Comparison of ENCODE assay signal across 27 cellular contexts in genomic region chr7:261341-262250, GRCh38. TPM values are rescaled to one million over a fixed set of nuclear protein-coding genes. Genes with fewer than 3 reads are reported as not detected.
DNase-seq lines count a peak whose midpoint lies in the region; ATAC-seq and TF ChIP-seq lines count a peak whose summit lies in the region.
"Had no signal": no experiment of that assay in that cellular context is flagged by ENCODE, and none has a peak within 500 bp of the region (broad histone marks: within the 10 kb centered on the region; RNA-seq: fewer than 3 reads in every experiment).

No MANE protein-coding gene starts in this region.

- no peak overlapping the region for H3K27ac ChIP-seq in RWPE2 (ENCODE audit: poor library complexity, severe bottlenecking)
- H3K27ac ChIP-seq: foreskin keratinocyte, SJSA1, suprapubic skin, vagina had no signal

- H3K36me3 ChIP-seq in RWPE2 (ENCODE audit: low read depth): peaks cover 20% of the 10 kb centered on the region
- H3K36me3 ChIP-seq: SJSA1 had no signal

- CTCF ChIA-PET in activated CD4-positive, alpha-beta T cell treated with anti-CD3 and anti-CD28 coated beads, Interleukin-2, amount 10 ng/mL, durations not matched to agents 7 days and 5 days (lab: Charles Lee): interaction anchor here (1.1 to 2.7 kb wide), 5 partner anchors 11 to 571 kb away, joined by 3 to 23 read pairs (median 4); no protein-coding TSS in a partner anchor

- H3K4me3 Mint-ChIP-seq in activated CD4-positive, alpha-beta T cell treated with anti-CD3 and anti-CD28 coated beads, Interleukin-2, amount 10 ng/mL, durations not matched to agents 7 days and 5 days: no peak overlapping the region
- H3K4me3 Mint-ChIP-seq in progenitor cell of endocrine pancreas (ENCODE audit: low read depth) (no peak overlapping the region), immature natural killer cell (no peak overlapping the region)

- POLR2A ChIA-PET in activated CD4-positive, alpha-beta T cell treated with anti-CD3 and anti-CD28 coated beads, Interleukin-2, amount 10 ng/mL, durations not matched to agents 7 days and 5 days (lab: Charles Lee): no interaction called here

- H3K9me3 ChIP-seq in RWPE2 (ENCODE audit: severe bottlenecking) (peaks cover 13% of the 10 kb centered on the region), iPS-18c (ENCODE audit: control insufficient read depth, insufficient read depth, low read length) (peaks cover 44% of the 10 kb centered on the region)
- H3K9me3 ChIP-seq: vagina had no signal

- H3K4me1 ChIP-seq in RWPE2 (ENCODE audit: insufficient read depth, poor library complexity, severe bottlenecking): peaks cover 6% of the 10 kb centered on the region
- H3K4me1 ChIP-seq: foreskin keratinocyte, SJSA1, vagina had no signal

- peaks cover 6% of the 10 kb centered on the region for H3K36me3 Mint-ChIP-seq in activated CD4-positive, alpha-beta T cell treated with anti-CD3 and anti-CD28 coated beads, Interleukin-2, amount 10 ng/mL, durations not matched to agents 7 days and 5 days (ENCODE audit: low read depth)
- H3K36me3 Mint-ChIP-seq in progenitor cell of endocrine pancreas (ENCODE audit: insufficient read depth) (peaks cover 31% of the 10 kb centered on the region), immature natural killer cell (no peaks in the 10 kb centered on the region)

- no peak for DNase-seq in activated CD4-positive, alpha-beta T cell treated with anti-CD3 and anti-CD28 coated beads, Interleukin-2, amount 10 ng/mL, durations not matched to agents 7 days and 5 days
- no peak for DNase-seq in activated CD4-positive, alpha-beta T cell treated with anti-CD3 and anti-CD28 coated beads, Interleukin-2, amount 50 U/mL, for 1 hour
- peak; percentile 61 for DNase-seq in RWPE2 (ENCODE audit: low spot score)
- DNase-seq in progenitor cell of endocrine pancreas (ENCODE audit: low spot score, unreplicated experiment): no peak
- DNase-seq in NAMALWA (ENCODE audit: low spot score): no peak
- no peak for DNase-seq in immature natural killer cell
- DNase-seq: activated CD8-positive, alpha-beta memory T cell treated with anti-CD3 and anti-CD28 coated beads, Interleukin-2, amount 50 U/mL, for 48 hours; activated gamma-delta T cell; central memory CD4-positive, alpha-beta T cell; COR-L47; erythroblast; foreskin keratinocyte; hippocampal formation; NCI-H187; PC-3; stimulated activated CD4-positive, alpha-beta T cell treated with anti-CD3 and anti-CD28 coated beads, Interleukin-12 subunit alpha, Interleukin-12 subunit beta, amount 100 ng/mL, for 4 hours had no signal

- TF ChIP-seq CTCF in RWPE2 (IDR thresholded peaks at IDR 0.05; ENCODE audit: poor library complexity, severe bottlenecking) (no peak), progenitor cell of endocrine pancreas (IDR thresholded peaks at IDR 0.05; ENCODE audit: unreplicated experiment) (no peak)

- H3K4me1 Mint-ChIP-seq in activated CD4-positive, alpha-beta T cell treated with anti-CD3 and anti-CD28 coated beads, Interleukin-2, amount 10 ng/mL, durations not matched to agents 7 days and 5 days: no peaks in the 10 kb centered on the region
- no peaks in the 10 kb centered on the region for H3K4me1 Mint-ChIP-seq in progenitor cell of endocrine pancreas (ENCODE audit: low read depth)
- peaks cover 0 to 8% of the 10 kb centered on the region in 2 donors for H3K4me1 Mint-ChIP-seq in immature natural killer cell

- no peak for ATAC-seq in RWPE2 (ENCODE audit: low read depth)
- ATAC-seq in GM21786 (IDR thresholded peaks at IDR 0.05; ENCODE audit: unreplicated experiment): no peak
- ATAC-seq: foreskin keratinocyte, K562, PC-3 had no signal

- no peaks in the 10 kb centered on the region for H3K27me3 Mint-ChIP-seq in activated CD4-positive, alpha-beta T cell treated with anti-CD3 and anti-CD28 coated beads, Interleukin-2, amount 10 ng/mL, durations not matched to agents 7 days and 5 days
- H3K27me3 Mint-ChIP-seq in progenitor cell of endocrine pancreas (no peaks in the 10 kb centered on the region), immature natural killer cell (ENCODE audit: low read depth in 3 of 3) (peaks cover 3 to 8% (median 5%) of the 10 kb centered on the region in 3 donors)

- H3K27ac Mint-ChIP-seq in activated CD4-positive, alpha-beta T cell treated with anti-CD3 and anti-CD28 coated beads, Interleukin-2, amount 10 ng/mL, durations not matched to agents 7 days and 5 days: peak overlapping the region; percentile 9
- H3K27ac Mint-ChIP-seq in progenitor cell of endocrine pancreas (peak overlapping the region; percentile 92), immature natural killer cell (no peak overlapping the region)

- H3K4me3 ChIP-seq in RWPE2 (ENCODE audit: severe bottlenecking): no peak overlapping the region
- H3K4me3 ChIP-seq in iPS-18c (ENCODE audit: insufficient read depth, low read depth, low read length): peak overlapping the region; percentile 2; the same call in 1 of the 2 replicates
- H3K4me3 ChIP-seq: K562, SJSA1, suprapubic skin, vagina had no signal

- peaks cover 5% of the 10 kb centered on the region for H3K9me3 Mint-ChIP-seq in activated CD4-positive, alpha-beta T cell treated with anti-CD3 and anti-CD28 coated beads, Interleukin-2, amount 10 ng/mL, durations not matched to agents 7 days and 5 days
- H3K9me3 Mint-ChIP-seq in progenitor cell of endocrine pancreas (ENCODE audit: low read depth): peaks cover 12% of the 10 kb centered on the region
- H3K9me3 Mint-ChIP-seq in immature natural killer cell: peaks cover 0 to 7% (median 0%) of the 10 kb centered on the region in 6 donors

- no peaks in the 10 kb centered on the region for H3K27me3 ChIP-seq in RWPE2 (ENCODE audit: insufficient read depth, poor library complexity, severe bottlenecking)
- H3K27me3 ChIP-seq: SJSA1, suprapubic skin, vagina had no signal

RNA-seq across cellular contexts. Expression of gene FOXL3, which starts 28.4 kb away (rescaled TPM):
- not detected for total RNA-seq in activated CD4-positive, alpha-beta T cell treated with anti-CD3 and anti-CD28 coated beads, Interleukin-2, amount 10 ng/mL, durations not matched to agents 7 days and 5 days
- total RNA-seq in progenitor cell of endocrine pancreas: not detected in 2 replicates
- not detected for polyA plus RNA-seq in immature natural killer cell
- total RNA-seq: A172; foreskin keratinocyte; K562; mononuclear cell; PC-3; renal cortical epithelial cell; SJSA1; suprapubic skin; T-helper 1 cell treated with Interleukin-12 subunit alpha and Interleukin-12 subunit beta and Interleukin-4 antibody, amounts not matched to agents 30 ng/mL and 1 ng/mL, for 36 hours; vagina had no signal
- polyA plus RNA-seq: foreskin keratinocyte, K562, neural cell had no signal

Comparison
In these comparisons a context has a peak if more than half of its experiments do, and no peak if none do; other contexts are left out.
1. H3K27ac Mint-ChIP-seq: peak in activated CD4-positive, alpha-beta T cell treated with anti-CD3 and anti-CD28 coated beads, Interleukin-2, amount 10 ng/mL, durations not matched to agents 7 days and 5 days (single experiment) and progenitor cell of endocrine pancreas (single experiment); none in immature natural killer cell (0 of 6).